Comparison of ENCODE assay signal across 22 cellular contexts in the genomic region with DNA sequence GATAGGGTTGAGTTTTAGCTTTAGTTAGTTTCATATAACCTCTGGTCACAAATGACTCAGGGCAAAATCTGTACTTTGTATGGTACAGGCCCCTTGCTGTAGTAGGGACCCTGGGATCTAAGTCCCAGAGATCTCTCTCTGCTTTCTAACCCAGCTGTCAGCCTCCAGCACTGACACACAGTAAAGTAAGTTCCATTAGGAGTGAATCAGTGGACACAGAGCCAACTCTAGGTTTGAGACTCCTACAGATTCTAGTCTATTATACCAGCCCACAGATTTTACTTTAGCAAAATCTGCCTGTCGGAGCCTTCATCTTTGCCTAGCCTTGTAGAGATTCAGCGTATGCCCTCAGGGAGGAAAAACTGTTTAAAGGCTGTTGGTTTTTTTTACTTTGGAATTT. TPM values are rescaled to one million over a fixed set of nuclear protein-coding genes. Genes with fewer than 3 reads are reported as not detected.
A peak's percentile ranks its signal among the peaks of the same experiment; 100 is the strongest.
DNase-seq lines count a peak whose midpoint lies in the region; ATAC-seq, FAIRE-seq and TF ChIP-seq lines count a peak whose summit lies in the region.
"Had no signal": no experiment of that assay in that cellular context is flagged by ENCODE, and none has a peak within 500 bp of the region (broad histone marks: within the 10 kb centered on the region; RNA-seq: fewer than 3 reads in every experiment).

No MANE protein-coding gene starts in this region.

- peaks cover 6% of the 10 kb centered on the region for H3K27me3 Mint-ChIP-seq in GM23338 (ENCODE audit: insufficient read depth, low read depth, poor library complexity)
- no peaks in the 10 kb centered on the region for H3K27me3 Mint-ChIP-seq in CD8-positive, alpha-beta T cell (ENCODE audit: low read depth)
- no peaks in the 10 kb centered on the region for H3K27me3 Mint-ChIP-seq in activated T-cell treated with anti-CD3 and anti-CD28 coated beads, Interleukin-2, amount 50 U/mL, for 24 hours

- H3K9me2 ChIP-seq in GM23338 (ENCODE audit: insufficient read depth) = no peaks in the 10 kb centered on the region

- no peak overlapping the region for H3K4me2 ChIP-seq in GM23338
- H3K4me2 ChIP-seq: neural progenitor cell had no signal

- H3F3A ChIP-seq in GM23338 (replicated peaks; ENCODE audit: low read depth) = no peaks in the 10 kb centered on the region

- no peak for TF ChIP-seq CTCF in GM23338 (conservative IDR thresholded peaks at IDR 0.05; ENCODE audit: low read depth in 2 of 2)
- no peak for TF ChIP-seq CTCF in CD8-positive, alpha-beta T cell (IDR thresholded peaks at IDR 0.05)

- H3K36me3 ChIP-seq in GM23338 (ENCODE audit: insufficient read depth) = no peaks in the 10 kb centered on the region
- H3K36me3 ChIP-seq in CD8-positive, alpha-beta T cell (ENCODE audit: insufficient read depth, low read length) = no peaks in the 10 kb centered on the region
- H3K36me3 ChIP-seq: neural progenitor cell had no signal

- no peak overlapping the region for H3K4me3 Mint-ChIP-seq in GM23338
- H3K4me3 Mint-ChIP-seq in CD8-positive, alpha-beta T cell = no peak overlapping the region
- H3K4me3 Mint-ChIP-seq in activated T-cell treated with anti-CD3 and anti-CD28 coated beads, Interleukin-2, amount 50 U/mL, for 24 hours = no peak overlapping the region
- H3K4me3 Mint-ChIP-seq: neural progenitor cell had no signal

- CTCF ChIA-PET in CD8-positive, alpha-beta T cell (lab: Charles Lee) = no interaction called here

- DNase-seq in AG08395 (ENCODE audit: low spot score) (peak; percentile 44), GM23338 (ENCODE audit: low spot score) (no peak), astrocyte of the hippocampus (ENCODE audit: low read depth, low spot score) (peak; percentile 47), hepatic stellate cell (ENCODE audit: low spot score) (peak; percentile 2), GM12892 (ENCODE audit: insufficient read length) (no peak), activated gamma-delta T cell treated with Interleukin-2 at 50 U/mL for 16 hours (no peak)
- no peak for DNase-seq in CD8-positive, alpha-beta T cell
- DNase-seq in activated T-cell treated with anti-CD3 and anti-CD28 coated beads, Interleukin-2, amount 50 U/mL, for 24 hours = no peak
- DNase-seq: activated CD4-positive, alpha-beta T cell treated with anti-CD3 and anti-CD28 coated beads for 48 hours; activated CD8-positive, alpha-beta memory T cell treated with anti-CD3 and anti-CD28 coated beads, Interleukin-2, amount 50 U/mL, for 48 hours; activated naive CD4-positive, alpha-beta T cell; AML-193; caudate nucleus; effector memory CD4-positive, alpha-beta T cell; NCI-H2081; NCI-H524 treated with DMSO at 0.1 percent for 48 hours; retina; T1000 had no signal

- H3K4me3 ChIP-seq in GM23338 = no peak overlapping the region
- H3K4me3 ChIP-seq in CD8-positive, alpha-beta T cell (ENCODE audit: low read depth, low read length) = no peak overlapping the region
- H3K4me3 ChIP-seq: neural progenitor cell had no signal

- POLR2A ChIA-PET in CD8-positive, alpha-beta T cell (lab: Charles Lee) = no interaction called here

- H3K27ac ChIP-seq in GM23338 (ENCODE audit: low read depth) = no peak overlapping the region
- no peak overlapping the region for H3K27ac ChIP-seq in CD8-positive, alpha-beta T cell (ENCODE audit: low read depth, low read length)
- H3K27ac ChIP-seq: neural progenitor cell had no signal

- no peak overlapping the region for H2AFZ ChIP-seq in GM23338
- H2AFZ ChIP-seq: neural progenitor cell had no signal

- 0 out of 3 replicates have a peak, but pooled peaks cover 5% of the 10 kb centered on the region for H3K36me3 Mint-ChIP-seq in GM23338 (ENCODE audit: low read depth)
- peaks cover 40% of the 10 kb centered on the region for H3K36me3 Mint-ChIP-seq in CD8-positive, alpha-beta T cell
- peaks cover 23% of the 10 kb centered on the region for H3K36me3 Mint-ChIP-seq in activated T-cell treated with anti-CD3 and anti-CD28 coated beads, Interleukin-2, amount 50 U/mL, for 24 hours (ENCODE audit: low read depth)

- no peaks in the 10 kb centered on the region for H3K9me3 ChIP-seq in CD8-positive, alpha-beta T cell (ENCODE audit: low read length)

- ATAC-seq in GM23338 = no peak
- ATAC-seq in CD8-positive, alpha-beta T cell = no peak
- ATAC-seq: HCT116 had no signal

- no peaks in the 10 kb centered on the region for H3K4me1 ChIP-seq in GM23338 (ENCODE audit: insufficient read depth)
- no peaks in the 10 kb centered on the region for H3K4me1 ChIP-seq in CD8-positive, alpha-beta T cell (ENCODE audit: insufficient read depth, low read length)
- H3K4me1 ChIP-seq: neural progenitor cell had no signal

- FAIRE-seq in GM12892 (lab: Jason Lieb, UNC) = no peak
- FAIRE-seq: frontal cortex, GM18507 had no signal

- H3K27me3 ChIP-seq in GM23338 (ENCODE audit: insufficient read depth) = no peaks in the 10 kb centered on the region
- H3K27me3 ChIP-seq in CD8-positive, alpha-beta T cell (ENCODE audit: insufficient read depth, low read length) = no peaks in the 10 kb centered on the region
- H3K27me3 ChIP-seq: neural progenitor cell had no signal

- H3K27ac Mint-ChIP-seq in GM23338 = 0 out of 2 replicates have a peak overlapping the region, but pooled peaks have one; percentile 69
- no peak overlapping the region for H3K27ac Mint-ChIP-seq in CD8-positive, alpha-beta T cell
- no peak overlapping the region for H3K27ac Mint-ChIP-seq in activated T-cell treated with anti-CD3 and anti-CD28 coated beads, Interleukin-2, amount 50 U/mL, for 24 hours
- H3K27ac Mint-ChIP-seq: neural progenitor cell had no signal

- no peaks in the 10 kb centered on the region for H4K20me1 ChIP-seq in GM23338 (replicated peaks; ENCODE audit: insufficient read depth)

- intact Hi-C loops in CD8-positive, alpha-beta T cell (cut with DNase I, micrococcal nuclease) = no loop called here

- no peaks in the 10 kb centered on the region for H3K79me2 ChIP-seq in GM23338 (replicated peaks; ENCODE audit: insufficient read depth)

- H3K9me3 Mint-ChIP-seq in GM23338 = no peaks in the 10 kb centered on the region
- H3K9me3 Mint-ChIP-seq in CD8-positive, alpha-beta T cell = no peaks in the 10 kb centered on the region
- no peaks in the 10 kb centered on the region for H3K9me3 Mint-ChIP-seq in activated T-cell treated with anti-CD3 and anti-CD28 coated beads, Interleukin-2, amount 50 U/mL, for 24 hours
- H3K9me3 Mint-ChIP-seq: neural progenitor cell had no signal

- TF ChIP-seq POLR2A in GM12892 (IDR thresholded peaks at IDR 0.05; ENCODE audit: low read depth, low read length) = no peak

- H3K4me1 Mint-ChIP-seq in GM23338 = no peaks in the 10 kb centered on the region
- no peaks in the 10 kb centered on the region for H3K4me1 Mint-ChIP-seq in CD8-positive, alpha-beta T cell (ENCODE audit: low read depth)
- peaks cover 10% of the 10 kb centered on the region for H3K4me1 Mint-ChIP-seq in activated T-cell treated with anti-CD3 and anti-CD28 coated beads, Interleukin-2, amount 50 U/mL, for 24 hours (ENCODE audit: low read depth)
- H3K4me1 Mint-ChIP-seq: neural progenitor cell had no signal

TF ChIP-seq in GM23338, 12 proteins besides CTCF, POLR2A, EP300 and RAD21 (continues in another document):
- TF ChIP-seq ZNF331 (CRISPR knock-in tag; IDR thresholded peaks at IDR 0.05; ENCODE audit: low read depth) = no peak
- TF ChIP-seq POLR2AphosphoS5 (IDR thresholded peaks at IDR 0.05; ENCODE audit: low read depth) = no peak
- TF ChIP-seq, protein P1, sequence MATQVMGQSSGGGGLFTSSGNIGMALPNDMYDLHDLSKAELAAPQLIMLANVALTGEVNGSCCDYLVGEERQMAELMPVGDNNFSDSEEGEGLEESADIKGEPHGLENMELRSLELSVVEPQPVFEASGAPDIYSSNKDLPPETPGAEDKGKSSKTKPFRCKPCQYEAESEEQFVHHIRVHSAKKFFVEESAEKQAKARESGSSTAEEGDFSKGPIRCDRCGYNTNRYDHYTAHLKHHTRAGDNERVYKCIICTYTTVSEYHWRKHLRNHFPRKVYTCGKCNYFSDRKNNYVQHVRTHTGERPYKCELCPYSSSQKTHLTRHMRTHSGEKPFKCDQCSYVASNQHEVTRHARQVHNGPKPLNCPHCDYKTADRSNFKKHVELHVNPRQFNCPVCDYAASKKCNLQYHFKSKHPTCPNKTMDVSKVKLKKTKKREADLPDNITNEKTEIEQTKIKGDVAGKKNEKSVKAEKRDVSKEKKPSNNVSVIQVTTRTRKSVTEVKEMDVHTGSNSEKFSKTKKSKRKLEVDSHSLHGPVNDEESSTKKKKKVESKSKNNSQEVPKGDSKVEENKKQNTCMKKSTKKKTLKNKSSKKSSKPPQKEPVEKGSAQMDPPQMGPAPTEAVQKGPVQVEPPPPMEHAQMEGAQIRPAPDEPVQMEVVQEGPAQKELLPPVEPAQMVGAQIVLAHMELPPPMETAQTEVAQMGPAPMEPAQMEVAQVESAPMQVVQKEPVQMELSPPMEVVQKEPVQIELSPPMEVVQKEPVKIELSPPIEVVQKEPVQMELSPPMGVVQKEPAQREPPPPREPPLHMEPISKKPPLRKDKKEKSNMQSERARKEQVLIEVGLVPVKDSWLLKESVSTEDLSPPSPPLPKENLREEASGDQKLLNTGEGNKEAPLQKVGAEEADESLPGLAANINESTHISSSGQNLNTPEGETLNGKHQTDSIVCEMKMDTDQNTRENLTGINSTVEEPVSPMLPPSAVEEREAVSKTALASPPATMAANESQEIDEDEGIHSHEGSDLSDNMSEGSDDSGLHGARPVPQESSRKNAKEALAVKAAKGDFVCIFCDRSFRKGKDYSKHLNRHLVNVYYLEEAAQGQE (IDR thresholded peaks at IDR 0.05; ENCODE audit: unreplicated experiment) = no peak

RNA-seq across cellular contexts. Expression of a gene that starts 52.5 kb away (rescaled TPM):
- not detected in 2 replicates for total RNA-seq in GM23338 (2014; rRNA removed; shearing (Covaris generic))
- polyA plus RNA-seq in GM23338 (2016; fragmentation: Nextera tagmentation; extraction: Ambion mirVana) = 0.19 and 0.58 TPM in 2 replicates
- total RNA-seq in CD8-positive, alpha-beta T cell = not detected
- polyA plus RNA-seq in GM12892 (2012; ENCODE audit: missing spikeins) = not detected

Comparison
In these comparisons a context has a peak if more than half of its experiments do, and no peak if none do; other contexts are left out.
1. DNase-seq: peak in AG08395 (single experiment), astrocyte of the hippocampus (single experiment) and hepatic stellate cell (single experiment); none in GM23338 (single experiment), CD8-positive, alpha-beta T cell (0 of 7), activated T-cell treated with anti-CD3 and anti-CD28 coated beads, Interleukin-2, amount 50 U/mL, for 24 hours (single experiment), GM12892 (single experiment) and activated gamma-delta T cell treated with Interleukin-2 at 50 U/mL for 16 hours (single experiment).